8 cellular contexts compared by ENCODE assay signal in the genomic region with DNA sequence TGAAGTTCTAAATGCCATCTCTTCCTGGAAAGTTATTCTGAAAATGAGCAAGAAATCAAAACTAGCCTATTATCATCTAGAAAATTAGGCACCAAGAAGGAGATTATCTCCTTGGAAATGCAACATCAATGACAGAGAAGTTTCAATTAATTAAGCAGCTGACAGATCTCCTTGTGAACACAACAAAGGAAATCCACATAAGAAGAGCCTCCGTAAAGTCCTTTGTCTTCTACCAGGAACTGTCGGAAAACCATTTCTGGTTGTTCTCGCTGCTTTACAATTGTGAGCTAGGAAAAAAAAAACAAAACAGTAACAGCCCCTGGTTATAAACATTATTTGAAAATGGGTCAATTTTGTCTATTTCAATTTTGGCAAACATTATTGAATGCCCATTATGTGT.
"Had no signal": no experiment of that assay in that cellular context is flagged by ENCODE, and none has a peak within 500 bp of the region (broad histone marks: within the 10 kb centered on the region; RNA-seq: fewer than 3 reads in every experiment).

No MANE protein-coding gene starts in this region.

- H3K4me1 Mint-ChIP-seq: IgD-negative memory B cell had no signal

- H3K27me3 Mint-ChIP-seq: IgD-negative memory B cell had no signal

- H3K9me3 Mint-ChIP-seq: HFFc6, IgD-negative memory B cell had no signal

- DNase-seq: GM23248, HFFc6, KBM-7 had no signal

- H3K4me3 ChIP-seq: GM23248, HAP-1 had no signal

- H3K27ac ChIP-seq: GM23248, HL-60 had no signal

- H3K9ac ChIP-seq: GM23248 had no signal

- H3K4me3 Mint-ChIP-seq: HFFc6, IgD-negative memory B cell had no signal

- ATAC-seq: HCT116, HepG2 had no signal

- H3K9me3 ChIP-seq: HAP-1 had no signal

- H2AFZ ChIP-seq: GM23248 had no signal

- H3K27ac Mint-ChIP-seq: IgD-negative memory B cell had no signal
